Comparison of ENCODE assay signal across 16 cellular contexts in genomic region chr16:4510747-4511426, GRCh38. TPM values are rescaled to one million over a fixed set of nuclear protein-coding genes. Genes with fewer than 3 reads are reported as not detected.
DNase-seq lines count a peak whose midpoint lies in the region; ATAC-seq, FAIRE-seq and TF ChIP-seq lines count a peak whose summit lies in the region.
"Had no signal": no experiment of that assay in that cellular context is flagged by ENCODE, and none has a peak within 500 bp of the region (broad histone marks: within the 10 kb centered on the region; RNA-seq: fewer than 3 reads in every experiment).

No MANE protein-coding gene starts in this region.

- peaks cover 31% of the 10 kb centered on the region for H3K4me1 Mint-ChIP-seq in activated naive CD8-positive, alpha-beta T cell treated with anti-CD3 and anti-CD28 coated beads for 36 hours
- H3K4me1 Mint-ChIP-seq in activated naive CD8-positive, alpha-beta T cell treated with anti-CD3 and anti-CD28 coated beads, Interleukin-2, amount 50 U/mL, for 24 hours, result peaks cover 44% of the 10 kb centered on the region
- peaks cover 41% of the 10 kb centered on the region for H3K4me1 Mint-ChIP-seq in activated T-helper 2 cell treated with anti-CD3 and anti-CD28 coated beads, Interferon-gamma antibody, Interleukin-2, Interleukin-4, amounts not matched to agents 10 μg/mL and 5 μg/mL and 100 μg/mL, durations not matched to agents 14 hours and 24 hours and 36 hours (ENCODE audit: low read depth)
- H3K4me1 Mint-ChIP-seq: mesothelial cell of epicardium had no signal

- H3K27me3 ChIP-seq in right atrium auricular region (no peaks in the 10 kb centered on the region), transverse colon (no peaks in the 10 kb centered on the region)
- H3K27me3 ChIP-seq: Peyer's patch had no signal

- H3K4me3 ChIP-seq in right atrium auricular region (no peak overlapping the region), transverse colon (no peak overlapping the region)
- H3K4me3 ChIP-seq: Peyer's patch had no signal

- H3K27ac ChIP-seq in right atrium auricular region (peak overlapping the region; percentile 59 to 60), transverse colon (peak overlapping the region; percentile 16 to 46 (median 24))

- in situ Hi-C loops in transverse colon (cut with MboI; ENCODE audit: low pct_ligation_motif_present in 1 of 4, low pct_unique_long_range_greater_than_20kb in 1 of 4, low sequenced_read_pairs in 3 of 4), result no loop called here

- H3K27me3 Mint-ChIP-seq in activated naive CD8-positive, alpha-beta T cell treated with anti-CD3 and anti-CD28 coated beads for 36 hours, result no peaks in the 10 kb centered on the region
- no peaks in the 10 kb centered on the region for H3K27me3 Mint-ChIP-seq in activated naive CD8-positive, alpha-beta T cell treated with anti-CD3 and anti-CD28 coated beads, Interleukin-2, amount 50 U/mL, for 24 hours
- H3K27me3 Mint-ChIP-seq in activated T-helper 2 cell treated with anti-CD3 and anti-CD28 coated beads, Interferon-gamma antibody, Interleukin-2, Interleukin-4, amounts not matched to agents 10 μg/mL and 5 μg/mL and 100 μg/mL, durations not matched to agents 14 hours and 24 hours and 36 hours (ENCODE audit: low read depth), result no peaks in the 10 kb centered on the region
- H3K27me3 Mint-ChIP-seq: progenitor cell of endocrine pancreas had no signal

- peaks cover 69% of the 10 kb centered on the region for H3K36me3 ChIP-seq in right atrium auricular region
- H3K36me3 ChIP-seq in transverse colon, result peaks cover 0 to 29% (median 8%) of the 10 kb centered on the region in 4 donors

- H3K4me1 ChIP-seq in right atrium auricular region (peaks cover 0 to 54% of the 10 kb centered on the region in 2 donors), transverse colon (peaks cover 18 to 45% (median 21%) of the 10 kb centered on the region in 4 donors)

- peaks cover 30% of the 10 kb centered on the region for H3K36me3 Mint-ChIP-seq in activated naive CD8-positive, alpha-beta T cell treated with anti-CD3 and anti-CD28 coated beads for 36 hours
- peaks cover 28% of the 10 kb centered on the region for H3K36me3 Mint-ChIP-seq in activated naive CD8-positive, alpha-beta T cell treated with anti-CD3 and anti-CD28 coated beads, Interleukin-2, amount 50 U/mL, for 24 hours (ENCODE audit: low read depth)
- H3K36me3 Mint-ChIP-seq in activated T-helper 2 cell treated with anti-CD3 and anti-CD28 coated beads, Interferon-gamma antibody, Interleukin-2, Interleukin-4, amounts not matched to agents 10 μg/mL and 5 μg/mL and 100 μg/mL, durations not matched to agents 14 hours and 24 hours and 36 hours (ENCODE audit: low read depth), result peaks cover 68% of the 10 kb centered on the region

- no peak for TF ChIP-seq CTCF in right atrium auricular region (IDR thresholded peaks at IDR 0.05)
- no peak for TF ChIP-seq CTCF in transverse colon (IDR thresholded peaks at IDR 0.05)

- WGBS in transverse colon (ENCODE audit: low coverage in 1 of 2), 2 donors, result 53 to 59% methylated on average over 3 to 14 of the region's 14 CpGs

- no peak for DNase-seq in activated naive CD8-positive, alpha-beta T cell treated with anti-CD3 and anti-CD28 coated beads for 36 hours
- no peak for DNase-seq in activated naive CD8-positive, alpha-beta T cell treated with anti-CD3 and anti-CD28 coated beads, Interleukin-2, amount 50 U/mL, for 24 hours
- no peak for DNase-seq in activated T-helper 2 cell treated with anti-CD3 and anti-CD28 coated beads, Interferon-gamma antibody, Interleukin-2, Interleukin-4, amounts not matched to agents 10 μg/mL and 5 μg/mL and 100 μg/mL, durations not matched to agents 14 hours and 24 hours and 36 hours (ENCODE audit: low spot score)
- DNase-seq in right atrium auricular region (ENCODE audit: low spot score) (no peak), transverse colon (no peak), NCI-H82 (lab: John Stamatoyannopoulos, UW) (no peak), frontal cortex (ENCODE audit: low spot score in 2 of 2) (no peak), dedifferentiated amniotic fluid mesenchymal stem cell (ENCODE audit: extremely low spot score) (no peak)
- DNase-seq: NCI-H1436, NCI-H510A had no signal

- intact Hi-C loops in activated T-helper 2 cell treated with anti-CD3 and anti-CD28 coated beads, Interferon-gamma antibody, Interleukin-2, Interleukin-4, amounts not matched to agents 10 μg/mL and 5 μg/mL and 100 μg/mL, durations not matched to agents 14 hours and 24 hours and 36 hours (cut with micrococcal nuclease), result no loop called here
- intact Hi-C loops in transverse colon (cut with DNase I; ENCODE audit: low total_unique reads), result no loop called here

- no peak for FAIRE-seq in frontal cortex (lab: Jason Lieb, UNC)
- FAIRE-seq: GM12892 had no signal

- peak overlapping the region; percentile 25 for H3K27ac Mint-ChIP-seq in activated naive CD8-positive, alpha-beta T cell treated with anti-CD3 and anti-CD28 coated beads for 36 hours
- no peak overlapping the region for H3K27ac Mint-ChIP-seq in activated naive CD8-positive, alpha-beta T cell treated with anti-CD3 and anti-CD28 coated beads, Interleukin-2, amount 50 U/mL, for 24 hours
- H3K27ac Mint-ChIP-seq in activated T-helper 2 cell treated with anti-CD3 and anti-CD28 coated beads, Interferon-gamma antibody, Interleukin-2, Interleukin-4, amounts not matched to agents 10 μg/mL and 5 μg/mL and 100 μg/mL, durations not matched to agents 14 hours and 24 hours and 36 hours, result peak overlapping the region; percentile 25
- H3K27ac Mint-ChIP-seq: progenitor cell of endocrine pancreas had no signal

- TF ChIP-seq EP300 in transverse colon (IDR thresholded peaks at IDR 0.05; ENCODE audit: low read depth), result no peak

- no peak for TF ChIP-seq POLR2A in transverse colon (IDR thresholded peaks at IDR 0.05)

- no peak for ATAC-seq in activated naive CD8-positive, alpha-beta T cell treated with anti-CD3 and anti-CD28 coated beads, Interleukin-2, amount 50 U/mL, for 24 hours

- H3K4me3 Mint-ChIP-seq in activated naive CD8-positive, alpha-beta T cell treated with anti-CD3 and anti-CD28 coated beads for 36 hours, result no peak overlapping the region
- H3K4me3 Mint-ChIP-seq in activated naive CD8-positive, alpha-beta T cell treated with anti-CD3 and anti-CD28 coated beads, Interleukin-2, amount 50 U/mL, for 24 hours, result no peak overlapping the region
- H3K4me3 Mint-ChIP-seq in activated T-helper 2 cell treated with anti-CD3 and anti-CD28 coated beads, Interferon-gamma antibody, Interleukin-2, Interleukin-4, amounts not matched to agents 10 μg/mL and 5 μg/mL and 100 μg/mL, durations not matched to agents 14 hours and 24 hours and 36 hours (ENCODE audit: low read depth), result no peak overlapping the region
- H3K4me3 Mint-ChIP-seq: mesothelial cell of epicardium had no signal

- no peaks in the 10 kb centered on the region for H3K9me3 ChIP-seq in right atrium auricular region
- no peaks in the 10 kb centered on the region for H3K9me3 ChIP-seq in transverse colon
- H3K9me3 ChIP-seq: Peyer's patch had no signal

- no peaks in the 10 kb centered on the region for H3K9me3 Mint-ChIP-seq in activated naive CD8-positive, alpha-beta T cell treated with anti-CD3 and anti-CD28 coated beads for 36 hours
- no peaks in the 10 kb centered on the region for H3K9me3 Mint-ChIP-seq in activated naive CD8-positive, alpha-beta T cell treated with anti-CD3 and anti-CD28 coated beads, Interleukin-2, amount 50 U/mL, for 24 hours
- no peaks in the 10 kb centered on the region for H3K9me3 Mint-ChIP-seq in activated T-helper 2 cell treated with anti-CD3 and anti-CD28 coated beads, Interferon-gamma antibody, Interleukin-2, Interleukin-4, amounts not matched to agents 10 μg/mL and 5 μg/mL and 100 μg/mL, durations not matched to agents 14 hours and 24 hours and 36 hours
- H3K9me3 Mint-ChIP-seq: mesothelial cell of epicardium had no signal

RNA-seq across cellular contexts. Expression of gene CDIP1, which starts 27.7 kb away (rescaled TPM):
- total RNA-seq in activated naive CD8-positive, alpha-beta T cell treated with anti-CD3 and anti-CD28 coated beads for 36 hours, result 10 to 100 TPM; 33.0 to 33.3 TPM
- 46.0 and 47.9 TPM in 2 replicates for total RNA-seq in activated T-helper 2 cell treated with anti-CD3 and anti-CD28 coated beads, Interferon-gamma antibody, Interleukin-2, Interleukin-4, amounts not matched to agents 10 μg/mL and 5 μg/mL and 100 μg/mL, durations not matched to agents 14 hours and 24 hours and 36 hours
- 10 to 100 TPM; 29.6 to 42.9 TPM for total RNA-seq in right atrium auricular region
- 10 to 100 TPM in 3 of 4 donors, 1 to 10 TPM in 1; 8.8 to 29.5 (median 19.0) TPM for total RNA-seq in transverse colon
- 9.8 TPM for total RNA-seq in frontal cortex

RNA-seq across cellular contexts. Expression of gene HMOX2, which starts 34.7 kb away (rescaled TPM):
- 10 to 100 TPM; 84.4 to 88.4 TPM for total RNA-seq in activated naive CD8-positive, alpha-beta T cell treated with anti-CD3 and anti-CD28 coated beads for 36 hours
- total RNA-seq in activated T-helper 2 cell treated with anti-CD3 and anti-CD28 coated beads, Interferon-gamma antibody, Interleukin-2, Interleukin-4, amounts not matched to agents 10 μg/mL and 5 μg/mL and 100 μg/mL, durations not matched to agents 14 hours and 24 hours and 36 hours, result 70.2 and 75.2 TPM in 2 replicates
- total RNA-seq in right atrium auricular region (100 to 1,000 TPM in 1 of 2 donors, 10 to 100 TPM in 1; 98.7 to 101 TPM), transverse colon (100 to 1,000 TPM in 1 of 4 donors, 10 to 100 TPM in 3; 46.4 to 495 (median 55.7) TPM), frontal cortex (39.5 TPM)

RNA-seq across cellular contexts. Expression of gene NMRAL1, which starts 36.5 kb away (rescaled TPM):
- 10 to 100 TPM; 62.5 to 64.4 TPM for total RNA-seq in activated naive CD8-positive, alpha-beta T cell treated with anti-CD3 and anti-CD28 coated beads for 36 hours
- 30.7 and 35.2 TPM in 2 replicates for total RNA-seq in activated T-helper 2 cell treated with anti-CD3 and anti-CD28 coated beads, Interferon-gamma antibody, Interleukin-2, Interleukin-4, amounts not matched to agents 10 μg/mL and 5 μg/mL and 100 μg/mL, durations not matched to agents 14 hours and 24 hours and 36 hours
- 10 to 100 TPM; 18.7 to 36.3 TPM for total RNA-seq in right atrium auricular region
- total RNA-seq in transverse colon, result 10 to 100 TPM; 46.0 to 75.9 (median 66.6) TPM
- 62.0 TPM for total RNA-seq in frontal cortex

RNA-seq across cellular contexts. Expression of gene C16orf96, which starts 45.3 kb away (rescaled TPM):
- under 1 TPM; 0.08 to 0.20 TPM for total RNA-seq in activated naive CD8-positive, alpha-beta T cell treated with anti-CD3 and anti-CD28 coated beads for 36 hours
- 0.05 TPM in 1 of 2 replicates, not detected in the other for total RNA-seq in activated T-helper 2 cell treated with anti-CD3 and anti-CD28 coated beads, Interferon-gamma antibody, Interleukin-2, Interleukin-4, amounts not matched to agents 10 μg/mL and 5 μg/mL and 100 μg/mL, durations not matched to agents 14 hours and 24 hours and 36 hours
- total RNA-seq in right atrium auricular region (under 1 TPM in 1 of 2 donors, not detected in 1; 0.24 TPM), transverse colon (not detected), frontal cortex (0.41 TPM)
- total RNA-seq: Daoy, dermis microvascular lymphatic vessel endothelial cell, Peyer's patch had no signal
